Comparison of ENCODE assay signal across 25 cellular contexts in the genomic region with DNA sequence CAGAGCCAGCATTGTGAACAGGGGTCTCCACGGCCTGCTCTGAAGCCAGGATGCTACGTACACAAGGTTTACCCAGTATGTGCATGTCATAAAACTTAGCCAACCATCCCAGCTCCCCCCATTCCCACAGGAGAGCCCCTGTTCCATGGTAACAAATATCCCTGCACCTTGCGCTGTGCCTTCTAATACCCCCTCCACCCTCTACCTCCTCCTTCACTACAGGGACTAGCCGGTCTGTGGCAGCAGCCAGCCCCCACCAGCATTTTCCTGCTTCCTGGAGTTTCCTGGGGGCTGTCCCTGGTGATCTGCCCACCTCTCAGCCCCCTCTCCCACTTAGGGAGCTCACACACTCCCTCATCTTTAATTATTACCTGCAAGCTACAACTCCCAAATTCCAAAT. TPM values are rescaled to one million over a fixed set of nuclear protein-coding genes. Genes with fewer than 3 reads are reported as not detected.
A peak's percentile ranks its signal among the peaks of the same experiment; 100 is the strongest.
DNase-seq lines count a peak whose midpoint lies in the region; ATAC-seq and TF ChIP-seq lines count a peak whose summit lies in the region.
"Had no signal": no experiment of that assay in that cellular context is flagged by ENCODE, and none has a peak within 500 bp of the region (broad histone marks: within the 10 kb centered on the region; RNA-seq: fewer than 3 reads in every experiment).

No MANE protein-coding gene starts in this region.

- no peak overlapping the region for H3K23ac ChIP-seq in mesenchymal stem cell (ENCODE audit: low read length in 2 of 2)

- no peaks in the 10 kb centered on the region for H3K9me3 ChIP-seq in HEK293 (ENCODE audit: control insufficient read depth, insufficient read depth, low read depth, low read length)
- H3K9me3 ChIP-seq in mesenchymal stem cell (ENCODE audit: control insufficient read depth, low read length), result no peaks in the 10 kb centered on the region
- no peaks in the 10 kb centered on the region for H3K9me3 ChIP-seq in suprapubic skin
- no peaks in the 10 kb centered on the region for H3K9me3 ChIP-seq in esophagus squamous epithelium
- no peaks in the 10 kb centered on the region for H3K9me3 ChIP-seq in heart right ventricle
- H3K9me3 ChIP-seq: BLaER1, SJCRH30 had no signal

- ATAC-seq in heart right ventricle, result no peak
- ATAC-seq: GM23338, Right ventricle myocardium inferior, SK-N-SH treated with all-trans-retinoic acid at 6 μM for 48 hours had no signal

- peaks cover 0 to 10% of the 10 kb centered on the region in 2 experiments for H3K27me3 ChIP-seq in mesenchymal stem cell (ENCODE audit: control insufficient read depth in 1 of 2, insufficient read depth in 1 of 2, low read length in 2 of 2)
- no peaks in the 10 kb centered on the region for H3K27me3 ChIP-seq in suprapubic skin
- H3K27me3 ChIP-seq in esophagus squamous epithelium, result no peaks in the 10 kb centered on the region
- H3K27me3 ChIP-seq in heart right ventricle, result peaks cover 0 to 9% (median 0%) of the 10 kb centered on the region in 7 donors
- H3K27me3 ChIP-seq: BLaER1, SJCRH30 had no signal

- no peak overlapping the region for H2BK15ac ChIP-seq in mesenchymal stem cell (ENCODE audit: low read depth, poor library complexity, severe bottlenecking)

- no peak overlapping the region for H3K18ac ChIP-seq in mesenchymal stem cell (ENCODE audit: low read depth in 1 of 2, low read length in 2 of 2)

- TF ChIP-seq EP300 in suprapubic skin (IDR thresholded peaks at IDR 0.05), result no peak

- H2AFZ ChIP-seq in mesenchymal stem cell (ENCODE audit: low read depth, low read length), result no peak overlapping the region
- H2AFZ ChIP-seq: GM23338 had no signal

- H3K9ac ChIP-seq in mesenchymal stem cell (ENCODE audit: low read length), result no peak overlapping the region
- H3K9ac ChIP-seq: BLaER1, KMS-11 had no signal

- H2BK120ac ChIP-seq in mesenchymal stem cell (ENCODE audit: low read depth, low read length), result no peak overlapping the region

- no peak overlapping the region for H4K91ac ChIP-seq in mesenchymal stem cell (ENCODE audit: low read length)

- TF ChIP-seq POLR2A in suprapubic skin (IDR thresholded peaks at IDR 0.05), result no peak
- TF ChIP-seq POLR2A in esophagus squamous epithelium (IDR thresholded peaks at IDR 0.05), result no peak

- H3K4me3 ChIP-seq in HEK293 (ENCODE audit: low read depth, low read length) (no peak overlapping the region), mesenchymal stem cell (ENCODE audit: insufficient read depth in 1 of 2, low read depth in 1 of 2, low read length in 2 of 2) (no peak overlapping the region), suprapubic skin (no peak overlapping the region), esophagus squamous epithelium (no peak overlapping the region), heart right ventricle (no peak overlapping the region)
- H3K4me3 ChIP-seq: BLaER1, GM23338, SJCRH30 had no signal

- H3K79me1 ChIP-seq in mesenchymal stem cell (replicated peaks; ENCODE audit: low read length, poor library complexity, severe bottlenecking), result no peaks in the 10 kb centered on the region

- H3K36me3 ChIP-seq in HEK293 (ENCODE audit: control insufficient read depth in 2 of 2, insufficient read depth in 1 of 2, low read length in 2 of 2) (no peaks in the 10 kb centered on the region), mesenchymal stem cell (ENCODE audit: control insufficient read depth in 1 of 2, insufficient read depth in 2 of 2, low read depth in 1 of 2, low read length in 2 of 2) (no peaks in the 10 kb centered on the region), suprapubic skin (no peaks in the 10 kb centered on the region), esophagus squamous epithelium (no peaks in the 10 kb centered on the region), heart right ventricle (no peaks in the 10 kb centered on the region)
- H3K36me3 ChIP-seq: BLaER1, SJCRH30 had no signal

- no peak overlapping the region for H2BK5ac ChIP-seq in mesenchymal stem cell (ENCODE audit: low read depth, low read length, poor library complexity, severe bottlenecking)

- peaks cover 12% of the 10 kb centered on the region for H3K4me1 ChIP-seq in HEK293 (ENCODE audit: control insufficient read depth, insufficient read depth, low read length)
- H3K4me1 ChIP-seq in mesenchymal stem cell (ENCODE audit: control insufficient read depth, insufficient read depth, low read depth, low read length), result peaks cover 29% of the 10 kb centered on the region
- H3K4me1 ChIP-seq in suprapubic skin, result peaks cover 81% of the 10 kb centered on the region
- peaks cover 39 to 86% (median 56%) of the 10 kb centered on the region in 3 donors for H3K4me1 ChIP-seq in esophagus squamous epithelium
- H3K4me1 ChIP-seq in heart right ventricle, result peaks cover 2 to 59% (median 35%) of the 10 kb centered on the region in 9 donors

- intact Hi-C loops in esophagus squamous epithelium (cut with DNase I) (no loop called here), heart right ventricle (cut with DNase I) (no loop called here)

- H2BK12ac ChIP-seq in mesenchymal stem cell (ENCODE audit: low read length in 2 of 2), result peak overlapping the region in 1 of 2 experiments; percentile 42

- H3K27ac ChIP-seq in HEK293 (ENCODE audit: extremely low read depth, low read depth, low read length) (no peak overlapping the region), caudate nucleus (ENCODE audit: low read depth, low read length) (peak overlapping the region; percentile 78), mesenchymal stem cell (ENCODE audit: low read length, poor library complexity, severe bottlenecking) (no peak overlapping the region), suprapubic skin (peak overlapping the region; percentile 79), esophagus squamous epithelium (no peak overlapping the region), heart right ventricle (no peak overlapping the region)
- H3K27ac ChIP-seq: BLaER1, KMS-11 had no signal

- H3K4me2 ChIP-seq in mesenchymal stem cell (ENCODE audit: low read length, poor library complexity, severe bottlenecking), result no peak overlapping the region
- H3K4me2 ChIP-seq: BLaER1, GM23338, KMS-11 had no signal

- no peak overlapping the region for H4K8ac ChIP-seq in mesenchymal stem cell (ENCODE audit: low read length)

- TF ChIP-seq CTCF in HEK293 (tag by site-specific recombination; IDR thresholded peaks at IDR 0.05), result no peak
- TF ChIP-seq CTCF in suprapubic skin (IDR thresholded peaks at IDR 0.05), result no peak
- no peak for TF ChIP-seq CTCF in esophagus squamous epithelium (IDR thresholded peaks at IDR 0.05)
- no peak for TF ChIP-seq CTCF in heart right ventricle (IDR thresholded peaks at IDR 0.05)

- POLR2A ChIA-PET in HEK293 (lab: Yijun Ruan, JAX), result no interaction called here

- H3K14ac ChIP-seq in mesenchymal stem cell (ENCODE audit: low read length in 2 of 2), result no peak overlapping the region

- H3K4ac ChIP-seq in mesenchymal stem cell (ENCODE audit: low read depth in 1 of 2, low read length in 2 of 2), result no peak overlapping the region

- peak overlapping the region; percentile 38 for H2AK5ac ChIP-seq in mesenchymal stem cell (ENCODE audit: low read length, severe bottlenecking)

- CTCF ChIA-PET in HEK293 (lab: Yijun Ruan, JAX), result interaction anchor here (1.2 to 8.1 kb wide), 5 partner anchors 14 to 105 kb away, joined by 3 to 56 read pairs (median 6); no protein-coding TSS in a partner anchor

- no peak for DNase-seq in caudate nucleus (lab: John Stamatoyannopoulos, UW)
- DNase-seq in mesenchymal stem cell, result no peak
- peak; percentile 37 to 38 for DNase-seq in suprapubic skin (ENCODE audit: low spot score in 2 of 2)
- DNase-seq in esophagus squamous epithelium (lab: John Stamatoyannopoulos, UW), result no peak
- no peak for DNase-seq in heart right ventricle
- DNase-seq in CD1c-positive myeloid dendritic cell (ENCODE audit: extremely low spot score), result no peak
- DNase-seq: DMS53, HCEC 1CT, MM.1S, NCI-H1048, NCI-H1694 treated with DMSO at 0.1 percent for 48 hours, NCI-H2081, NCI-H2227 treated with DMSO at 0.1 percent for 48 hours, NCI-H526 treated with DMSO at 0.1 percent for 48 hours, SJCRH30 had no signal

- 95% methylated on average over 4 of the region's 4 CpGs for WGBS in mesenchymal stem cell
- 80% methylated on average over 4 of the region's 4 CpGs for WGBS in suprapubic skin
- 78 to 81% methylated on average over 4 of the region's 4 CpGs for WGBS in esophagus squamous epithelium, 2 donors
- WGBS in heart right ventricle, 2 donors, result 84 to 88% methylated on average over 4 of the region's 4 CpGs

TF ChIP-seq in HEK293, 187 proteins besides CTCF, POLR2A, EP300 and RAD21 (continues in another document):
- no peak for TF ChIP-seq ZSCAN23 (tag by site-specific recombination; IDR thresholded peaks at IDR 0.05)
- TF ChIP-seq, protein P1, sequence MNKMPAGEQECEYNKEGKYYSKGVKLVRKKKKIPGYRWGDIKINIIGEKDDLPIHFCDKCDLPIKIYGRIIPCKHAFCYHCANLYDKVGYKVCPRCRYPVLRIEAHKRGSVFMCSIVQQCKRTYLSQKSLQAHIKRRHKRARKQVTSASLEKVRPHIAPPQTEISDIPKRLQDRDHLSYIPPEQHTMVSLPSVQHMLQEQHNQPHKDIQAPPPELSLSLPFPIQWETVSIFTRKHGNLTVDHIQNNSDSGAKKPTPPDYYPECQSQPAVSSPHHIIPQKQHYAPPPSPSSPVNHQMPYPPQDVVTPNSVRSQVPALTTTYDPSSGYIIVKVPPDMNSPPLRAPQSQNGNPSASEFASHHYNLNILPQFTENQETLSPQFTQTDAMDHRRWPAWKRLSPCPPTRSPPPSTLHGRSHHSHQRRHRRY (tag by site-specific recombination; IDR thresholded peaks at IDR 0.05), result no peak
- TF ChIP-seq ZNF433 (tag by site-specific recombination; IDR thresholded peaks at IDR 0.05; ENCODE audit: low read depth), result no peak

RNA-seq across cellular contexts. Expression of a gene that starts 20.4 kb away (rescaled TPM):
- 0.03 TPM for polyA plus RNA-seq in mesenchymal stem cell (2013, experiment 1 of 2)
- not detected for polyA plus RNA-seq in mesenchymal stem cell (2013, experiment 2 of 2)
- total RNA-seq in suprapubic skin, result 100 to 1,000 TPM in 2 of 4 donors, 10 to 100 TPM in 2; 61.8 to 375 (median 102) TPM
- total RNA-seq in esophagus squamous epithelium, result under 1 TPM in 2 of 4 donors, not detected in 2; 0.09 to 0.31 TPM
- under 1 TPM in 2 of 10 donors, not detected in 8; 0.22 to 0.30 TPM for total RNA-seq in heart right ventricle
- under 1 TPM; 0.59 to 0.65 TPM for polyA plus RNA-seq in heart right ventricle
- total RNA-seq: A172, Daoy had no signal
- polyA plus RNA-seq: IgD-negative memory B cell had no signal

RNA-seq across cellular contexts. Expression of a gene that starts 50.4 kb away (rescaled TPM):
- 0.12 TPM for polyA plus RNA-seq in mesenchymal stem cell (2013, experiment 1 of 2)
- 0.05 TPM for polyA plus RNA-seq in mesenchymal stem cell (2013, experiment 2 of 2)
- 100 to 1,000 TPM in 1 of 4 donors, 10 to 100 TPM in 3; 42.8 to 115 (median 58.7) TPM for total RNA-seq in suprapubic skin
- 10 to 100 TPM in 3 of 4 donors, 1 to 10 TPM in 1; 7.9 to 24.0 (median 15.7) TPM for total RNA-seq in esophagus squamous epithelium
- total RNA-seq in heart right ventricle, result 100 to 1,000 TPM in 8 of 10 donors, 10 to 100 TPM in 2; 78.9 to 210 (median 150) TPM
- polyA plus RNA-seq in heart right ventricle, result 100 to 1,000 TPM in 1 of 2 donors, 10 to 100 TPM in 1; 40.0 to 226 TPM
- total RNA-seq: A172, G401, SJCRH30 had no signal

Comparison
In these comparisons a context has a peak if more than half of its experiments do, and no peak if none do; other contexts are left out.
1. H3K27ac ChIP-seq: peak in caudate nucleus (single experiment) and suprapubic skin (single experiment); none in HEK293 (single experiment), mesenchymal stem cell (single experiment), esophagus squamous epithelium (0 of 4) and heart right ventricle (0 of 10).
2. DNase-seq: peak in suprapubic skin (2 of 2); none in caudate nucleus (0 of 61), mesenchymal stem cell (single experiment), esophagus squamous epithelium (single experiment), heart right ventricle (0 of 2) and CD1c-positive myeloid dendritic cell (single experiment).
3. RNA of a gene that starts 20.4 kb away (total RNA-seq): 61.8 to 375 TPM in suprapubic skin; 0.09 to 0.31 TPM in esophagus squamous epithelium and 0.22 to 0.30 TPM in heart right ventricle; every median in the first group is over 10 times any median in the second.